In the genomic region with DNA sequence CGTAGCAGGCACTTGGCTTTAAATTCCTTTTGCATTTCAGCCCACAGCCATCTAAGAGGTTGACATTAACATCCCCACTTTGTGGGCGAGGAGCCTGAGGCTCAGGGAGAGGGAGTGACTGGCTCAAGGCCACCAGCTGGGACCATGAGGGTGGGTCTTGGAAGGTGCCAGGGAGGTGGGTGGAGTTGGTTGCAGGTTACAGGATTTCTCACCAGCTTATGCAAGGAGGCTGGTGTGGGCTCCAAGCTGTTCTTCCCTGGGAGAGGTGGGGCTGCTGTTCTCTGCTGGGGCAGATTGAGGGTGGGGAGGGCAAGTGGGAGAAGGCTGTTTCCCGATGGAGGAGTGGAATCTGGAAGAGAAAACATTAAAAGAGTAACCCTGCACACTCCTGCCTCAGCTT, we compare ENCODE assay signal across 2 cellular contexts.
TF ChIP-seq lines count a peak whose summit lies in the region.

No MANE protein-coding gene starts in this region.

TF ChIP-seq in HEK293, 187 proteins besides CTCF, POLR2A, EP300 and RAD21:
- no peak for TF ChIP-seq ZNF169 (tag by site-specific recombination; IDR thresholded peaks at IDR 0.05)
- TF ChIP-seq EGR2 (tag by site-specific recombination; IDR thresholded peaks at IDR 0.05; ENCODE audit: low read depth), result peak; percentile 98
- TF ChIP-seq, protein P1, sequence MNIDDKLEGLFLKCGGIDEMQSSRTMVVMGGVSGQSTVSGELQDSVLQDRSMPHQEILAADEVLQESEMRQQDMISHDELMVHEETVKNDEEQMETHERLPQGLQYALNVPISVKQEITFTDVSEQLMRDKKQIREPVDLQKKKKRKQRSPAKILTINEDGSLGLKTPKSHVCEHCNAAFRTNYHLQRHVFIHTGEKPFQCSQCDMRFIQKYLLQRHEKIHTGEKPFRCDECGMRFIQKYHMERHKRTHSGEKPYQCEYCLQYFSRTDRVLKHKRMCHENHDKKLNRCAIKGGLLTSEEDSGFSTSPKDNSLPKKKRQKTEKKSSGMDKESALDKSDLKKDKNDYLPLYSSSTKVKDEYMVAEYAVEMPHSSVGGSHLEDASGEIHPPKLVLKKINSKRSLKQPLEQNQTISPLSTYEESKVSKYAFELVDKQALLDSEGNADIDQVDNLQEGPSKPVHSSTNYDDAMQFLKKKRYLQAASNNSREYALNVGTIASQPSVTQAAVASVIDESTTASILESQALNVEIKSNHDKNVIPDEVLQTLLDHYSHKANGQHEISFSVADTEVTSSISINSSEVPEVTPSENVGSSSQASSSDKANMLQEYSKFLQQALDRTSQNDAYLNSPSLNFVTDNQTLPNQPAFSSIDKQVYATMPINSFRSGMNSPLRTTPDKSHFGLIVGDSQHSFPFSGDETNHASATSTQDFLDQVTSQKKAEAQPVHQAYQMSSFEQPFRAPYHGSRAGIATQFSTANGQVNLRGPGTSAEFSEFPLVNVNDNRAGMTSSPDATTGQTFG (tag by site-specific recombination; IDR thresholded peaks at IDR 0.05; ENCODE audit: borderline replicate concordance), result no peak
- TF ChIP-seq, protein P2, sequence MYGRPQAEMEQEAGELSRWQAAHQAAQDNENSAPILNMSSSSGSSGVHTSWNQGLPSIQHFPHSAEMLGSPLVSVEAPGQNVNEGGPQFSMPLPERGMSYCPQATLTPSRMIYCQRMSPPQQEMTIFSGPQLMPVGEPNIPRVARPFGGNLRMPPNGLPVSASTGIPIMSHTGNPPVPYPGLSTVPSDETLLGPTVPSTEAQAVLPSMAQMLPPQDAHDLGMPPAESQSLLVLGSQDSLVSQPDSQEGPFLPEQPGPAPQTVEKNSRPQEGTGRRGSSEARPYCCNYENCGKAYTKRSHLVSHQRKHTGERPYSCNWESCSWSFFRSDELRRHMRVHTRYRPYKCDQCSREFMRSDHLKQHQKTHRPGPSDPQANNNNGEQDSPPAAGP (tag by site-specific recombination; IDR thresholded peaks at IDR 0.05), result peak; percentile 79
- no peak for TF ChIP-seq ZBTB1 (tag by site-specific recombination; IDR thresholded peaks at IDR 0.05)
- TF ChIP-seq KLF1 (tag by site-specific recombination; IDR thresholded peaks at IDR 0.05), result peak; percentile 96
- no peak for TF ChIP-seq OSR2 (tag by site-specific recombination; IDR thresholded peaks at IDR 0.05)
- TF ChIP-seq ZFHX2 (tag by site-specific recombination; conservative IDR thresholded peaks at IDR 0.05), result peak; percentile 94

TF ChIP-seq in IMR-90, 13 proteins besides CTCF, POLR2A, EP300 and RAD21:
- TF ChIP-seq RFX5 (IDR thresholded peaks at IDR 0.05; ENCODE audit: low read depth, low read length) (no peak), FOS (IDR thresholded peaks at IDR 0.05; ENCODE audit: low read depth, low read length) (no peak), MXI1 (IDR thresholded peaks at IDR 0.05; ENCODE audit: borderline replicate concordance, low read depth, low read length) (no peak), SMC3 (IDR thresholded peaks at IDR 0.05; ENCODE audit: low read depth, low read length) (no peak), NFE2L2 (IDR thresholded peaks at IDR 0.05; ENCODE audit: low read depth, low read length) (no peak), MAFK (IDR thresholded peaks at IDR 0.05; ENCODE audit: low read depth, low read length) (no peak), MAZ (IDR thresholded peaks at IDR 0.05; ENCODE audit: borderline replicate concordance, low read depth, low read length) (no peak), CHD1 (IDR thresholded peaks at IDR 0.05; ENCODE audit: low read depth, low read length) (no peak)
